ENCODE assay signal across 9 cellular contexts in genomic region chr19:4051175-4052101, GRCh38. TPM values are rescaled to one million over a fixed set of nuclear protein-coding genes. Genes with fewer than 3 reads are reported as not detected.
DNase-seq lines count a peak whose midpoint lies in the region; ATAC-seq and TF ChIP-seq lines count a peak whose summit lies in the region.
"Had no signal": no experiment of that assay in that cellular context is flagged by ENCODE, and none has a peak within 500 bp of the region (broad histone marks: within the 10 kb centered on the region; RNA-seq: fewer than 3 reads in every experiment).

No MANE protein-coding gene starts in this region.

- peak; percentile 79 for DNase-seq in AG08395 (ENCODE audit: low spot score)
- peak; percentile 56 to 66 for DNase-seq in Kasumi-1 (lab: John Stamatoyannopoulos, UW)
- no peak for DNase-seq in breast epithelium (ENCODE audit: low spot score in 2 of 2)
- DNase-seq in myocyte (ENCODE audit: low read depth) = peak; percentile 69
- no peak for DNase-seq in cerebellar nuclear complex (lab: John Stamatoyannopoulos, UW)
- DNase-seq in GM10266 (ENCODE audit: extremely low spot score) = no peak
- DNase-seq in RPMI8226 = no peak
- DNase-seq: NCI-H1436 had no signal

- peaks cover 9% of the 10 kb centered on the region for H3K36me3 ChIP-seq in breast epithelium

- TF ChIP-seq POLR2A in breast epithelium (IDR thresholded peaks at IDR 0.05) = no peak

- no peak for TF ChIP-seq CTCF in breast epithelium (IDR thresholded peaks at IDR 0.05)
- no peak for TF ChIP-seq CTCF in GM10266 (IDR thresholded peaks at IDR 0.05; ENCODE audit: control insufficient read depth, insufficient read depth, low read depth, missing control alignments)

- H3K4me3 ChIP-seq in breast epithelium = peak overlapping the region in 1 of 3 donors; percentile 56

- H3K4me1 ChIP-seq in breast epithelium = peaks cover 17 to 21% of the 10 kb centered on the region in 2 donors

- no peak for ATAC-seq in HG02981 (IDR thresholded peaks at IDR 0.05; ENCODE audit: unreplicated experiment)

- peak overlapping the region; percentile 83 to 94 for H3K27ac ChIP-seq in breast epithelium

- no peaks in the 10 kb centered on the region for H3K27me3 ChIP-seq in breast epithelium

- intact Hi-C loops in breast epithelium (cut with DNase I; ENCODE audit: low total_unique reads) = no loop called here

- H3K9me3 ChIP-seq in breast epithelium = no peaks in the 10 kb centered on the region

RNA-seq across cellular contexts. Expression of gene ZBTB7A, which starts 15.3 kb away (rescaled TPM):
- total RNA-seq in breast epithelium (10 to 100 TPM; 29.0 to 38.7 (median 29.8) TPM), myocyte (30.1 and 37.1 TPM in 2 replicates)
- 17.0 TPM for polyA plus RNA-seq in myocyte (2012)

RNA-seq across cellular contexts. Expression of gene PIAS4, which starts 43.9 kb away (rescaled TPM):
- total RNA-seq in breast epithelium = 10 to 100 TPM in 2 of 3 donors, 1 to 10 TPM in 1; 9.4 to 17.0 (median 15.7) TPM
- 18.0 and 22.2 TPM in 2 replicates for total RNA-seq in myocyte
- 19.8 TPM for polyA plus RNA-seq in myocyte (2012)

Comparison
In these comparisons a context has a peak if more than half of its experiments do, and no peak if none do; other contexts are left out.
1. DNase-seq: peak in AG08395 (single experiment), Kasumi-1 (2 of 2) and myocyte (single experiment); none in breast epithelium (0 of 2), cerebellar nuclear complex (0 of 2), GM10266 (single experiment) and RPMI8226 (single experiment).